10 cellular contexts compared by ENCODE assay signal in genomic region chr7:130037703-130038102, GRCh38. TPM values are rescaled to one million over a fixed set of nuclear protein-coding genes. Genes with fewer than 3 reads are reported as not detected.
DNase-seq lines count a peak whose midpoint lies in the region; ATAC-seq, FAIRE-seq and TF ChIP-seq lines count a peak whose summit lies in the region.
"Had no signal": no experiment of that assay in that cellular context is flagged by ENCODE, and none has a peak within 500 bp of the region (broad histone marks: within the 10 kb centered on the region; RNA-seq: fewer than 3 reads in every experiment).

No MANE protein-coding gene starts in this region.

- no peak overlapping the region for H3K4me3 ChIP-seq in GM12865 (ENCODE audit: low read depth, low read length)

- no peak for ATAC-seq in GM18520 (IDR thresholded peaks at IDR 0.05; ENCODE audit: unreplicated experiment)
- ATAC-seq in GM18519 (IDR thresholded peaks at IDR 0.05; ENCODE audit: low FRiP score, unreplicated experiment), result no peak

- in situ Hi-C loops in SK-MEL-5 (cut with HindIII; ENCODE audit: low pct_unique_long_range_greater_than_20kb, low sequenced_read_pairs), result no loop called here

- no peak for DNase-seq in GM12865 (ENCODE audit: low read depth)
- DNase-seq in SK-MEL-5 (ENCODE audit: low read depth, low spot score), result peak; percentile 46
- DNase-seq in fibroblast of peridontal ligament (ENCODE audit: extremely low read depth), result peak; percentile 29
- DNase-seq in effector CD8-positive, alpha-beta T cell (lab: John Stamatoyannopoulos, UW), result no peak
- DNase-seq in foreskin melanocyte, result no peak
- DNase-seq: CD4-positive, alpha-beta T cell; WERI-Rb-1 had no signal

- FAIRE-seq in A204.1 (lab: Jason Lieb, UNC), result peak; percentile 72

- TF ChIP-seq CTCF in GM12865 (IDR thresholded peaks at IDR 0.05; ENCODE audit: insufficient read depth, low read depth, low read length, missing control alignments), result peak; percentile 17

RNA-seq across cellular contexts. Expression of gene ZC3HC1, which starts 13.5 kb away (rescaled TPM):
- 41.4 and 47.1 TPM in 2 replicates for total RNA-seq in SK-MEL-5 (2014; rRNA removed; shearing (Covaris generic))
- polyA plus RNA-seq in SK-MEL-5 (2015; cell fraction: cytosol; rRNA removed), result 32.7 and 36.5 TPM in 2 replicates
- 37.9 and 40.1 TPM in 2 replicates for polyA plus RNA-seq in SK-MEL-5 (2015; cell fraction: nucleus; rRNA removed)

RNA-seq across cellular contexts. Expression of gene KLHDC10, which starts 32.6 kb away (rescaled TPM):
- 38.2 and 39.6 TPM in 2 replicates for total RNA-seq in SK-MEL-5 (2014; rRNA removed; shearing (Covaris generic))
- 18.0 and 23.7 TPM in 2 replicates for polyA plus RNA-seq in SK-MEL-5 (2015; cell fraction: cytosol; rRNA removed)
- polyA plus RNA-seq in SK-MEL-5 (2015; cell fraction: nucleus; rRNA removed), result 25.4 and 27.0 TPM in 2 replicates

Comparison
In these comparisons a context has a peak if more than half of its experiments do, and no peak if none do; other contexts are left out.
1. DNase-seq: peak in SK-MEL-5 (single experiment) and fibroblast of peridontal ligament (single experiment); none in GM12865 (single experiment), effector CD8-positive, alpha-beta T cell (single experiment) and foreskin melanocyte (single experiment).